28 cellular contexts compared by ENCODE assay signal in genomic region chr6:41874741-41875140, GRCh38.
"Had no signal": no experiment of that assay in that cellular context is flagged by ENCODE, and none has a peak within 500 bp of the region (broad histone marks: within the 10 kb centered on the region; RNA-seq: fewer than 3 reads in every experiment).

No MANE protein-coding gene starts in this region.

- H3K9me3 Mint-ChIP-seq: immature natural killer cell; naive thymus-derived CD8-positive, alpha-beta T cell; nephron; neural crest cell; stimulated activated effector memory CD8-positive, alpha-beta T cell treated with anti-CD3 and anti-CD28 coated beads, Interleukin-12 subunit alpha, Interleukin-12 subunit beta, amount 100 ng/mL, for 72 hours; stimulated activated naive CD8-positive, alpha-beta T cell treated with anti-CD3 and anti-CD28 coated beads, Interleukin-15, Interleukin-2, amounts not matched to agents 100 ng/mL and 50 ng/mL, for 24 hours; type B pancreatic cell had no signal

- H3K27ac ChIP-seq: left lung, lower lobe of right lung, pancreas, prostate gland, sigmoid colon, spleen, suprapubic skin, tibial nerve, uterus had no signal

- H3K27ac Mint-ChIP-seq: naive thymus-derived CD8-positive, alpha-beta T cell; nephron; stimulated activated effector memory CD8-positive, alpha-beta T cell treated with anti-CD3 and anti-CD28 coated beads, Interleukin-12 subunit alpha, Interleukin-12 subunit beta, amount 100 ng/mL, for 72 hours; stimulated activated naive CD8-positive, alpha-beta T cell treated with anti-CD3 and anti-CD28 coated beads, Interleukin-15, Interleukin-2, amounts not matched to agents 100 ng/mL and 50 ng/mL, for 24 hours; type B pancreatic cell had no signal

- H3K4me1 Mint-ChIP-seq: nephron; stimulated activated effector memory CD8-positive, alpha-beta T cell treated with anti-CD3 and anti-CD28 coated beads, Interleukin-12 subunit alpha, Interleukin-12 subunit beta, amount 100 ng/mL, for 72 hours had no signal

- ATAC-seq: left colon; left lung; lower lobe of right lung; naive thymus-derived CD8-positive, alpha-beta T cell; pancreas; right cardiac atrium; stimulated activated effector memory CD8-positive, alpha-beta T cell treated with anti-CD3 and anti-CD28 coated beads, Interleukin-12 subunit alpha, Interleukin-12 subunit beta, amount 100 ng/mL, for 72 hours had no signal

- H3K9me3 ChIP-seq: left lung, lower lobe of right lung, pancreas, prostate gland, sigmoid colon, spleen, suprapubic skin, tibial nerve, uterus had no signal

- H3K4me3 ChIP-seq: left lung, lower lobe of right lung, pancreas, prostate gland, sigmoid colon, spleen, suprapubic skin, tibial nerve, uterus had no signal

- H3K4me3 Mint-ChIP-seq: immature natural killer cell; naive thymus-derived CD8-positive, alpha-beta T cell; nephron; neural crest cell; stimulated activated effector memory CD8-positive, alpha-beta T cell treated with anti-CD3 and anti-CD28 coated beads, Interleukin-12 subunit alpha, Interleukin-12 subunit beta, amount 100 ng/mL, for 72 hours; stimulated activated naive CD8-positive, alpha-beta T cell treated with anti-CD3 and anti-CD28 coated beads, Interleukin-15, Interleukin-2, amounts not matched to agents 100 ng/mL and 50 ng/mL, for 24 hours; type B pancreatic cell had no signal

- FAIRE-seq: islet of Langerhans had no signal

- H3K36me3 ChIP-seq: left lung, lower lobe of right lung, pancreas, prostate gland, sigmoid colon, suprapubic skin, uterus had no signal

- H3K4me1 ChIP-seq: left lung, lower lobe of right lung, pancreas, prostate gland, sigmoid colon, suprapubic skin, tibial nerve, uterus had no signal

- H3K27me3 ChIP-seq: left lung, pancreas, sigmoid colon, spleen, suprapubic skin, tibial nerve, uterus had no signal

- DNase-seq: immature natural killer cell; kidney; left colon; left lung; lower lobe of right lung; mammary epithelial cell; mesenchymal stem cell; naive thymus-derived CD8-positive, alpha-beta T cell; nucleus accumbens; pancreas; posterior cingulate gyrus; retina; right cardiac atrium; sigmoid colon; small intestine; spleen; stimulated activated CD4-positive, alpha-beta T cell treated with anti-CD3 and anti-CD28 coated beads, Interleukin-4, amount 100 ng/mL, for 24 hours; stimulated activated naive CD4-positive, alpha-beta T cell; uterus had no signal

- H3K27me3 Mint-ChIP-seq: stimulated activated naive CD8-positive, alpha-beta T cell treated with anti-CD3 and anti-CD28 coated beads, Interleukin-15, Interleukin-2, amounts not matched to agents 100 ng/mL and 50 ng/mL, for 24 hours; type B pancreatic cell had no signal

- H3K36me3 Mint-ChIP-seq: naive thymus-derived CD8-positive, alpha-beta T cell; stimulated activated effector memory CD8-positive, alpha-beta T cell treated with anti-CD3 and anti-CD28 coated beads, Interleukin-12 subunit alpha, Interleukin-12 subunit beta, amount 100 ng/mL, for 72 hours had no signal
